In genomic region chr19:46204008-46204407, GRCh38 we compare ENCODE assay signal across 1 cellular context.
TF ChIP-seq lines count a peak whose summit lies in the region.

No MANE protein-coding gene starts in this region.

TF ChIP-seq in HepG2, 621 proteins besides CTCF, POLR2A, EP300 and RAD21:
- TF ChIP-seq MAFK (conservative IDR thresholded peaks at IDR 0.05 in 1 of 2, IDR thresholded peaks at IDR 0.05 in 1 of 2; ENCODE audit: low read length in 2 of 2), result peak; percentile 20 to 30; a peak in 3 of 4 replicates
- no peak for TF ChIP-seq REXO4 (CRISPR knock-in tag; IDR thresholded peaks at IDR 0.05; ENCODE audit: borderline replicate concordance)
